13 cellular contexts compared by ENCODE assay signal in genomic region chr22:39530136-39530535, GRCh38. TPM values are rescaled to one million over a fixed set of nuclear protein-coding genes. Genes with fewer than 3 reads are reported as not detected.
A peak's percentile ranks its signal among the peaks of the same experiment; 100 is the strongest.
DNase-seq lines count a peak whose midpoint lies in the region; ATAC-seq and TF ChIP-seq lines count a peak whose summit lies in the region.
"Had no signal": no experiment of that assay in that cellular context is flagged by ENCODE, and none has a peak within 500 bp of the region (broad histone marks: within the 10 kb centered on the region; RNA-seq: fewer than 3 reads in every experiment).

No MANE protein-coding gene starts in this region.

- no peak for DNase-seq in DND-41
- DNase-seq in AML-193 (lab: John Stamatoyannopoulos, UW): no peak
- DNase-seq: DMS79, NCI-H1105 treated with DMSO at 0.1 percent for 48 hours, NCI-H524 treated with DMSO at 0.1 percent for 48 hours, right cardiac atrium had no signal

- H3K27ac ChIP-seq in DND-41 (ENCODE audit: low read length) (peak overlapping the region; percentile 64), OCI-LY3 (ENCODE audit: low read length) (peak overlapping the region; percentile 80), skeletal muscle tissue (ENCODE audit: low read depth, low read length) (no peak overlapping the region)

- H3K79me2 ChIP-seq in DND-41 (ENCODE audit: insufficient read depth, low read length) (peaks cover 59% of the 10 kb centered on the region), OCI-LY3 (ENCODE audit: low read length) (peaks cover 65% of the 10 kb centered on the region)

- TF ChIP-seq CTCF in DND-41 (IDR thresholded peaks at IDR 0.05; ENCODE audit: borderline replicate concordance, extremely low read depth, low read length, poor library complexity, severe bottlenecking) (no peak), OCI-LY3 (IDR thresholded peaks at IDR 0.05; ENCODE audit: low read depth, low read length) (no peak)

- H3K4me2 ChIP-seq in DND-41 (ENCODE audit: insufficient read depth, low read length): peak overlapping the region; percentile 86
- H3K4me2 ChIP-seq in OCI-LY3 (ENCODE audit: low read length): peak overlapping the region; percentile 82

- no peak overlapping the region for H2AFZ ChIP-seq in DND-41 (ENCODE audit: low read depth, low read length)
- H2AFZ ChIP-seq in OCI-LY3 (ENCODE audit: low read depth, low read length): no peak overlapping the region
- H2AFZ ChIP-seq: hepatocyte had no signal

- H3K4me3 ChIP-seq in DND-41 (ENCODE audit: low read depth in 1 of 2, low read length in 2 of 2) (no peak overlapping the region; a peak in 1 of 4 replicates), OCI-LY3 (ENCODE audit: low read length) (peak overlapping the region; percentile 71; the same call in 1 of the 2 replicates), endocrine pancreas (ENCODE audit: control insufficient read depth, insufficient read depth, low read length) (no peak overlapping the region), skeletal muscle tissue (ENCODE audit: low read length in 3 of 3) (peak overlapping the region in 1 of 3 donors; percentile 13)
- H3K4me3 ChIP-seq: hepatocyte had no signal

- ATAC-seq in DND-41 (ENCODE audit: insufficient read depth, low read depth) (no peak), GM18517 (IDR thresholded peaks at IDR 0.05; ENCODE audit: unreplicated experiment) (no peak), GM21360 (IDR thresholded peaks at IDR 0.05; ENCODE audit: unreplicated experiment) (no peak)
- ATAC-seq: right cardiac atrium had no signal

- H3K27me3 ChIP-seq in DND-41 (ENCODE audit: insufficient read depth, low read length, poor library complexity) (no peaks in the 10 kb centered on the region), OCI-LY3 (ENCODE audit: low read depth, low read length) (no peaks in the 10 kb centered on the region), endocrine pancreas (ENCODE audit: control insufficient read depth, insufficient read depth, low read length) (no peaks in the 10 kb centered on the region), skeletal muscle tissue (ENCODE audit: control insufficient read depth in 3 of 3, insufficient read depth in 3 of 3, low read length in 3 of 3) (peaks cover 0 to 8% (median 3%) of the 10 kb centered on the region in 3 donors)
- H3K27me3 ChIP-seq: ascending aorta, hepatocyte had no signal

- H4K20me1 ChIP-seq in DND-41 (ENCODE audit: insufficient read depth, low read length): peaks cover 46% of the 10 kb centered on the region
- peaks cover 3% of the 10 kb centered on the region; the same call in 1 of the 2 replicates for H4K20me1 ChIP-seq in OCI-LY3 (ENCODE audit: insufficient read depth, low read length)

- H3K36me3 ChIP-seq in DND-41 (ENCODE audit: insufficient read depth, low read length): peaks cover 50% of the 10 kb centered on the region
- H3K36me3 ChIP-seq in OCI-LY3 (replicated peaks; ENCODE audit: low read depth, low read length): peaks cover 42% of the 10 kb centered on the region
- no peaks in the 10 kb centered on the region for H3K36me3 ChIP-seq in endocrine pancreas (ENCODE audit: control insufficient read depth, insufficient read depth, low read length)
- H3K36me3 ChIP-seq in skeletal muscle tissue (ENCODE audit: control insufficient read depth in 3 of 3, insufficient read depth in 3 of 3, low read length in 3 of 3): peaks cover 5 to 19% (median 17%) of the 10 kb centered on the region in 3 donors

- H3K4me1 ChIP-seq in DND-41 (ENCODE audit: insufficient read depth, low read length) (peaks cover 69% of the 10 kb centered on the region), OCI-LY3 (ENCODE audit: low read length) (peaks cover 79% of the 10 kb centered on the region), endocrine pancreas (ENCODE audit: control insufficient read depth, insufficient read depth, low read length) (peaks cover 14% of the 10 kb centered on the region), skeletal muscle tissue (ENCODE audit: control insufficient read depth in 3 of 3, insufficient read depth in 3 of 3, low read length in 3 of 3) (peaks cover 51 to 69% (median 57%) of the 10 kb centered on the region in 3 donors)

- no peak overlapping the region for H3K9ac ChIP-seq in DND-41 (ENCODE audit: low read depth, low read length)
- H3K9ac ChIP-seq in OCI-LY3 (ENCODE audit: low read length): peak overlapping the region; percentile 53; the same call in 1 of the 2 replicates
- peak overlapping the region; percentile 47 for H3K9ac ChIP-seq in endocrine pancreas (ENCODE audit: control insufficient read depth, insufficient read depth, low read length)
- H3K9ac ChIP-seq in skeletal muscle tissue (ENCODE audit: low read depth in 1 of 3, low read length in 3 of 3): peak overlapping the region in 2 of 3 donors; percentile 33 to 78

- no peaks in the 10 kb centered on the region for H3K9me3 ChIP-seq in DND-41 (ENCODE audit: insufficient read depth, low read length, severe bottlenecking)
- H3K9me3 ChIP-seq in OCI-LY3 (ENCODE audit: insufficient read depth, low read length): no peaks in the 10 kb centered on the region
- no peaks in the 10 kb centered on the region for H3K9me3 ChIP-seq in endocrine pancreas (ENCODE audit: control insufficient read depth, low read length)
- H3K9me3 ChIP-seq in skeletal muscle tissue (ENCODE audit: control insufficient read depth in 3 of 3, low read length in 3 of 3): no peaks in the 10 kb centered on the region
- H3K9me3 ChIP-seq: ascending aorta had no signal

RNA-seq across cellular contexts. Expression of gene RPS19BP1, which starts 2.4 kb away (rescaled TPM):
- total RNA-seq in skeletal muscle tissue: 27.7 TPM

RNA-seq across cellular contexts. Expression of gene ATF4, which starts 9.8 kb away (rescaled TPM):
- total RNA-seq in skeletal muscle tissue: 136 TPM

RNA-seq across cellular contexts. Expression of gene MIEF1, which starts 28.0 kb away (rescaled TPM):
- 10.4 TPM for total RNA-seq in skeletal muscle tissue

RNA-seq across cellular contexts. Expression of gene CACNA1I, which starts 40.4 kb away (rescaled TPM):
- total RNA-seq in skeletal muscle tissue: not detected
- total RNA-seq: ascending aorta had no signal
